Comparison of ENCODE assay signal across 8 cellular contexts in the genomic region with DNA sequence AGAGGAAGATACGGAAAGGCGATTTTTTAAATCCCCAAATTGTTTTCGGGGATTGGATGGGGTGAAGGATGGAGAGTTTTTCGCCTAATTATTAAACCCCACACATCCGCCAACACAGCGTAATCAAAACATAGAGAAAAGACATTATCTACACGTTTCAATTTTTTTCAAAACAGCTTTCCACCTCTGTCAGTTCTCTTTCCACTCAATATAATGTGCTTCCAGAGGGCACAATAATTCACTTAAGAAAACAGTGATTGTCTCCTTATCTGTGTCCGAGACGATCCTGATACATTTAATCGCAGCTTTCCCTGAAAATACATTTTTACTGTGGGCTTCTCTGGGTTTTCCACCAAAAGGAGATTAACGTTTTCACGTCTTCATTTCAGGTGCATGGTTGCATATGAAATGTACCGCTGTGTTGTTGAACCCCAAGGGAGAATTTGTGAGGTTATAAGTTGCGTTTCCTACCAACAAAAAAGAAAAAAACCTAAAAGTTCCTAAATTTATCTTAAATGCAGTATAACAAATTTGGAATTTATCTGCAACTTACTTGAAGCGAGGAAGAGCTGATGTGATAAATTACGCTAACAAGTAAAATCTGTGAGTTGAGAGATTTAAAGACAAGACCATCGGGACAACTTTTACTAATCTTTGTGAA. TPM values are rescaled to one million over a fixed set of nuclear protein-coding genes. Genes with fewer than 3 reads are reported as not detected.
DNase-seq lines count a peak whose midpoint lies in the region; ATAC-seq and TF ChIP-seq lines count a peak whose summit lies in the region.

No MANE protein-coding gene starts in this region.

- H3K4me1 ChIP-seq in CD4-positive, CD25-positive, alpha-beta regulatory T cell (ENCODE audit: control insufficient read depth, insufficient read depth, low read length, poor library complexity, severe bottlenecking), result peaks cover 25% of the 10 kb centered on the region
- peaks cover 24% of the 10 kb centered on the region for H3K4me1 ChIP-seq in OCI-LY1 (ENCODE audit: insufficient read depth, low read length, severe bottlenecking)
- peaks cover 4% of the 10 kb centered on the region for H3K4me1 ChIP-seq in endocrine pancreas (ENCODE audit: control insufficient read depth, insufficient read depth, low read length)
- H3K4me1 ChIP-seq in naive thymus-derived CD4-positive, alpha-beta T cell (ENCODE audit: control insufficient read depth in 2 of 2, insufficient read depth in 2 of 2, low read length in 2 of 2), result peaks cover 10 to 11% of the 10 kb centered on the region in 2 donors

- peaks cover 17% of the 10 kb centered on the region for H3K27me3 Mint-ChIP-seq in CD4-positive, CD25-positive, alpha-beta regulatory T cell
- no peaks in the 10 kb centered on the region for H3K27me3 Mint-ChIP-seq in naive thymus-derived CD4-positive, alpha-beta T cell

- no peaks in the 10 kb centered on the region for H3K36me3 ChIP-seq in CD4-positive, CD25-positive, alpha-beta regulatory T cell (ENCODE audit: control insufficient read depth, insufficient read depth, low read length)
- peaks cover 11% of the 10 kb centered on the region for H3K36me3 ChIP-seq in OCI-LY1 (ENCODE audit: insufficient read depth, low read length)
- no peaks in the 10 kb centered on the region for H3K36me3 ChIP-seq in endocrine pancreas (ENCODE audit: control insufficient read depth, insufficient read depth, low read length)
- peaks cover 0 to 4% (median 0%) of the 10 kb centered on the region in 3 experiments for H3K36me3 ChIP-seq in naive thymus-derived CD4-positive, alpha-beta T cell (ENCODE audit: control insufficient read depth in 2 of 3, insufficient read depth in 3 of 3, low read length in 3 of 3)

- peaks cover 41% of the 10 kb centered on the region for H3K79me2 ChIP-seq in OCI-LY1 (ENCODE audit: insufficient read depth, low read length)

- POLR2A ChIA-PET in naive thymus-derived CD4-positive, alpha-beta T cell (lab: Charles Lee), result no interaction called here
- POLR2A ChIA-PET in RWPE1 (lab: Yijun Ruan, JAX; ENCODE audit: low non-redundant PET), result interaction anchor here (0.7 kb wide), 1 partner anchor 16 kb away, joined by 3 read pairs; no protein-coding TSS in a partner anchor

- peak overlapping the region; percentile 38 to 98 (median 95) for H3K27ac Mint-ChIP-seq in CD4-positive, CD25-positive, alpha-beta regulatory T cell
- peak overlapping the region; percentile 91 to 98 (median 95) for H3K27ac Mint-ChIP-seq in naive thymus-derived CD4-positive, alpha-beta T cell

- peak overlapping the region; percentile 95 for H3K4me3 ChIP-seq in CD4-positive, CD25-positive, alpha-beta regulatory T cell (ENCODE audit: low read depth, low read length)
- H3K4me3 ChIP-seq in OCI-LY1 (ENCODE audit: low read depth, low read length, poor library complexity, severe bottlenecking), result peak overlapping the region; percentile 76
- H3K4me3 ChIP-seq in endocrine pancreas (ENCODE audit: control insufficient read depth, insufficient read depth, low read length), result peak overlapping the region; percentile 96
- peak overlapping the region; percentile 94 for H3K4me3 ChIP-seq in naive thymus-derived CD4-positive, alpha-beta T cell (ENCODE audit: low read length)

- H3K27ac ChIP-seq in CD4-positive, CD25-positive, alpha-beta regulatory T cell (ENCODE audit: insufficient read depth, low read length, poor library complexity, severe bottlenecking), result peak overlapping the region; percentile 63
- H3K27ac ChIP-seq in OCI-LY1 (ENCODE audit: low read depth, low read length, poor library complexity, severe bottlenecking) (no peak overlapping the region), RWPE1 (no peak overlapping the region)
- peak overlapping the region; percentile 71 for H3K27ac ChIP-seq in naive thymus-derived CD4-positive, alpha-beta T cell (ENCODE audit: low read depth, low read length)

- peaks cover 7% of the 10 kb centered on the region for H3K36me3 Mint-ChIP-seq in CD4-positive, CD25-positive, alpha-beta regulatory T cell
- H3K36me3 Mint-ChIP-seq in naive thymus-derived CD4-positive, alpha-beta T cell, result peaks cover 4 to 13% (median 4%) of the 10 kb centered on the region in 5 donors

- TF ChIP-seq CTCF in OCI-LY1 (IDR thresholded peaks at IDR 0.05; ENCODE audit: low read length), result no peak
- no peak for TF ChIP-seq CTCF in RWPE1 (conservative IDR thresholded peaks at IDR 0.05; ENCODE audit: low read depth)

- no peak for ATAC-seq in CD4-positive, CD25-positive, alpha-beta regulatory T cell (ENCODE audit: low read depth in 2 of 2)
- peak; percentile 14 for ATAC-seq in naive thymus-derived CD4-positive, alpha-beta T cell
- no peak for ATAC-seq in GM18502 (IDR thresholded peaks at IDR 0.05; ENCODE audit: poor library complexity, unreplicated experiment)

- H3K9me3 Mint-ChIP-seq in CD4-positive, CD25-positive, alpha-beta regulatory T cell, result no peaks in the 10 kb centered on the region
- H3K9me3 Mint-ChIP-seq in naive thymus-derived CD4-positive, alpha-beta T cell, result peaks cover 0 to 3% (median 0%) of the 10 kb centered on the region in 11 donors

- DNase-seq in CD4-positive, CD25-positive, alpha-beta regulatory T cell, result peak in 1 of 3 donors; percentile 31
- peak in 6 of 9 donors; percentile 1 to 32 (median 19) for DNase-seq in naive thymus-derived CD4-positive, alpha-beta T cell
- DNase-seq in Ammon's horn (ENCODE audit: low spot score) (no peak), RWPE1 (ENCODE audit: low spot score) (no peak)
- DNase-seq in stimulated activated CD8-positive, alpha-beta memory T cell treated with anti-CD3 and anti-CD28 coated beads, Interleukin-4, amount 100 ng/mL, for 48 hours, result no peak

- no peaks in the 10 kb centered on the region for H3K9me3 ChIP-seq in CD4-positive, CD25-positive, alpha-beta regulatory T cell (ENCODE audit: control insufficient read depth in 2 of 2, low read length in 2 of 2)
- H3K9me3 ChIP-seq in OCI-LY1 (ENCODE audit: low read length) (no peaks in the 10 kb centered on the region), endocrine pancreas (ENCODE audit: control insufficient read depth, low read length) (no peaks in the 10 kb centered on the region)
- no peaks in the 10 kb centered on the region for H3K9me3 ChIP-seq in naive thymus-derived CD4-positive, alpha-beta T cell (ENCODE audit: control insufficient read depth in 2 of 3, low read length in 3 of 3)

- no peaks in the 10 kb centered on the region for H3K9me2 ChIP-seq in OCI-LY1 (ENCODE audit: low read depth, low read length)

- peaks cover 27 to 44% (median 34%) of the 10 kb centered on the region in 4 donors for H3K4me1 Mint-ChIP-seq in CD4-positive, CD25-positive, alpha-beta regulatory T cell
- peaks cover 22 to 55% (median 47%) of the 10 kb centered on the region in 7 donors for H3K4me1 Mint-ChIP-seq in naive thymus-derived CD4-positive, alpha-beta T cell

- peak overlapping the region; percentile 97 to 99 (median 99) for H3K4me3 Mint-ChIP-seq in CD4-positive, CD25-positive, alpha-beta regulatory T cell
- peak overlapping the region; percentile 91 to 100 (median 98) for H3K4me3 Mint-ChIP-seq in naive thymus-derived CD4-positive, alpha-beta T cell

- H4K20me1 ChIP-seq in OCI-LY1 (ENCODE audit: insufficient read depth, low read length), result no peaks in the 10 kb centered on the region

- peak overlapping the region; percentile 95 for H2AFZ ChIP-seq in OCI-LY1 (ENCODE audit: low read length)

- intact Hi-C loops in naive thymus-derived CD4-positive, alpha-beta T cell (cut with micrococcal nuclease), result loop anchor here (1.0 to 10.0 kb wide), 10 partner anchors 57 to 1333 kb away; partner anchors contain the start of genes RBM26 (in 2 of the 2), SLAIN1 (in 2 of the 2), MYCBP2 (in 1 of the 2) and POU4F1 (in 1 of the 2)

- H3F3A ChIP-seq in OCI-LY1 (ENCODE audit: insufficient read depth, low read length), result no peaks in the 10 kb centered on the region; the same call in 1 of the 2 replicates

- no peaks in the 10 kb centered on the region for H3K27me3 ChIP-seq in CD4-positive, CD25-positive, alpha-beta regulatory T cell (ENCODE audit: control insufficient read depth, insufficient read depth, low read length)
- H3K27me3 ChIP-seq in OCI-LY1 (ENCODE audit: insufficient read depth, low read length) (no peaks in the 10 kb centered on the region), endocrine pancreas (ENCODE audit: control insufficient read depth, insufficient read depth, low read length) (no peaks in the 10 kb centered on the region)
- H3K27me3 ChIP-seq in naive thymus-derived CD4-positive, alpha-beta T cell (ENCODE audit: control insufficient read depth in 2 of 2, insufficient read depth in 2 of 2, low read length in 2 of 2), result no peaks in the 10 kb centered on the region

- peak overlapping the region; percentile 82 for H3K9ac ChIP-seq in OCI-LY1 (ENCODE audit: low read length)
- H3K9ac ChIP-seq in endocrine pancreas (ENCODE audit: control insufficient read depth, insufficient read depth, low read length), result peak overlapping the region; percentile 16

- CTCF ChIA-PET in naive thymus-derived CD4-positive, alpha-beta T cell (lab: Charles Lee), result interaction anchor here (0.6 to 1.1 kb wide), 2 partner anchors 9 to 67 kb away, joined by 4 to 6 read pairs; no protein-coding TSS in a partner anchor
- CTCF ChIA-PET in RWPE1 (lab: Yijun Ruan, JAX), result interaction anchor here (0.7 kb wide), 3 partner anchors 417 to 1523 kb away, joined by 3 read pairs; no protein-coding TSS in a partner anchor

- H3K4me2 ChIP-seq in OCI-LY1 (ENCODE audit: low read length), result peak overlapping the region; percentile 84

RNA-seq across cellular contexts. Expression of gene OBI1, which starts 0.6 kb away (rescaled TPM):
- total RNA-seq in CD4-positive, CD25-positive, alpha-beta regulatory T cell, result 5.4 TPM
- 10 to 100 TPM; 10.5 to 14.3 (median 11.5) TPM for polyA plus RNA-seq in CD4-positive, CD25-positive, alpha-beta regulatory T cell
- 10 to 100 TPM in 3 of 5 experiments, 1 to 10 TPM in 2; 4.2 to 17.7 (median 15.9) TPM for total RNA-seq in naive thymus-derived CD4-positive, alpha-beta T cell
- polyA plus RNA-seq in naive thymus-derived CD4-positive, alpha-beta T cell, result 10 to 100 TPM; 10.5 to 17.2 TPM

RNA-seq across cellular contexts. Expression of gene POU4F1, which starts 56.2 kb away (rescaled TPM):
- total RNA-seq in CD4-positive, CD25-positive, alpha-beta regulatory T cell, result 0.22 TPM
- polyA plus RNA-seq in CD4-positive, CD25-positive, alpha-beta regulatory T cell, result not detected
- total RNA-seq in naive thymus-derived CD4-positive, alpha-beta T cell, result under 1 TPM in 3 of 5 experiments, not detected in 2; 0.08 to 0.22 (median 0.15) TPM
- polyA plus RNA-seq in naive thymus-derived CD4-positive, alpha-beta T cell, result not detected

Comparison
In these comparisons a context has a peak if more than half of its experiments do, and no peak if none do; other contexts are left out.
1. DNase-seq: peak in naive thymus-derived CD4-positive, alpha-beta T cell (6 of 9); none in Ammon's horn (single experiment), RWPE1 (single experiment) and stimulated activated CD8-positive, alpha-beta memory T cell treated with anti-CD3 and anti-CD28 coated beads, Interleukin-4, amount 100 ng/mL, for 48 hours (single experiment).
2. H3K27ac ChIP-seq: peak in CD4-positive, CD25-positive, alpha-beta regulatory T cell (single experiment) and naive thymus-derived CD4-positive, alpha-beta T cell (single experiment); none in OCI-LY1 (single experiment) and RWPE1 (single experiment).
3. Peak in every context shown above with its lines, with median percentiles within 50 percentile points of each other: H3K4me3 ChIP-seq.